8 cellular contexts compared by ENCODE assay signal in the genomic region with DNA sequence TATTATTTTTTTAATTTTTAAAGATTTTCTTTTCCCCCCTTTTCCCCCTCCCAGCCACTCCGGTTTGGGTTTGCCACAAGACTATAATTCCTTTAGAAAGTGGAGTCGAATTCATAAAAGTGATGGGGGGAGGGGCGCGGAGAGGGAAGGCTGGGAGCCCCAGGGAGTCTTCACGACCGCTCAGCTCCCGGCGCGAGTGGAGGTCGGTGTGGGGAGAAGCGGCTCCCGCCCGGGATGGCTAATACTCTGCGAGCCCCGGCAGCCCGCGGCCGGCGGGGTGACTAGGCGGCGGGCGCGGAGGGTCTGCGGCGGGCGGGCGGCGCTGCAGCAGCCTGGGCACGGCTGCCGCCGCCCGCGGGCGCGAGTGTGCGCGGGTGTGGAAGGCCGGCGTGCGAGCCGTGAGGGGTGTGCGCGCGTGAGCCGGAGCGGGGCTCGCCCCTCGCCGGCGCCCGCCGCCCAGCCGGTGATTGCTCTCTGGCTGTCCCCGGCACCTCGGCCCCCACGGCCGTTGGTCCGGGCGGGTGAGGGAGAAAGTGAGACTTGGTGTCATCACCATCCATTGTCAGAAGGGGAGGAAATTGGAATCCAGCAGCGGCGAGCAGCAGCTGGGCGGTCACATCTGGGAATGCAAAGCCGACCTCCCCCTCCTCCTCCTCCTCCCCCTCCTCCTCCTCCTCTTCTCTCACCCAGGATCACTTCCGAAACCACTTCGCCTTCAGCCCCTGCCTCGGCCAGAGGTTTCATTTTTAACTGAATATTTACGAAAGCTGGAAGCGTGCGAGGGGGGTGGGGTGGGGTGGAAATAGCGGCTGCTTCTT. TPM values are rescaled to one million over a fixed set of nuclear protein-coding genes. Genes with fewer than 3 reads are reported as not detected.
DNase-seq lines count a peak whose midpoint lies in the region; ATAC-seq, FAIRE-seq and TF ChIP-seq lines count a peak whose summit lies in the region.

TSS of gene PARP8 (plus strand) at position 377 of the 818 bp plus-strand sequence. CDS start 459 bp downstream, outside the sequence.

- H3K4me3 ChIP-seq in Peyer's patch, result peak within 1 kb of the TSS; percentile 84 to 99 (median 90)
- H3K4me3 ChIP-seq in neuron (ENCODE audit: low read length), result peak within 1 kb of the TSS; percentile 94
- H3K4me3 ChIP-seq in thyroid gland (replicated peaks in 1 of 3), result peak within 1 kb of the TSS; percentile 65 to 92 (median 77)

- TF ChIP-seq POLR2A in Peyer's patch (IDR thresholded peaks at IDR 0.05) (no peak), thyroid gland (IDR thresholded peaks at IDR 0.05) (peak in 1 of 2 donors; percentile 51)

- peak; percentile 38 for ATAC-seq in HG03103 (IDR thresholded peaks at IDR 0.05; ENCODE audit: low read depth, unreplicated experiment)

- DNase-seq in NCI-H524 (lab: John Stamatoyannopoulos, UW) (peak; percentile 14 to 70), NCI-H524 treated with DMSO at 0.1 percent for 48 hours (lab: John Stamatoyannopoulos, UW) (no peak), Peyer's patch (peak; percentile 72 to 80 (median 75)), frontal cortex (ENCODE audit: low spot score in 2 of 2) (peak; percentile 38 to 54), thyroid gland (peak; percentile 71 to 72)
- peak; percentile 80 for DNase-seq in activated effector memory CD4-positive, alpha-beta T cell treated with anti-CD3 and anti-CD28 coated beads, Interleukin-2, amount 50 U/mL, for 16 hours

- 0 to 1% methylated on average over 25 to 36 of the region's 70 CpGs for WGBS in thyroid gland, 2 donors

- FAIRE-seq in frontal cortex (lab: Jason Lieb, UNC), result no peak

- H3K36me3 ChIP-seq in Peyer's patch, result no peaks in the 10 kb centered on the region
- H3K36me3 ChIP-seq in neuron (ENCODE audit: insufficient read depth, low read length), result no peaks in the 10 kb centered on the region
- H3K36me3 ChIP-seq in thyroid gland, result no peaks in the 10 kb centered on the region

- H3K9me3 ChIP-seq in Peyer's patch, result no peaks in the 10 kb centered on the region
- H3K9me3 ChIP-seq in neuron (ENCODE audit: low read length), result no peaks in the 10 kb centered on the region
- H3K9me3 ChIP-seq in thyroid gland, result no peaks in the 10 kb centered on the region

- peaks cover 0 to 9% (median 2%) of the 10 kb centered on the region in 4 donors for H3K4me1 ChIP-seq in Peyer's patch
- peaks cover 6% of the 10 kb centered on the region for H3K4me1 ChIP-seq in neuron (ENCODE audit: insufficient read depth, low read length)
- H3K4me1 ChIP-seq in thyroid gland, result peaks cover 9 to 22% of the 10 kb centered on the region in 2 donors

- peak within 1 kb of the TSS; percentile 94 to 99 (median 96) for H3K27ac ChIP-seq in Peyer's patch
- H3K27ac ChIP-seq in thyroid gland, result peak within 1 kb of the TSS; percentile 93 to 98 (median 93)

- H2AFZ ChIP-seq in neuron (ENCODE audit: low read depth, low read length), result peak within 1 kb of the TSS; percentile 81

- intact Hi-C loops in thyroid gland (cut with DNase I), result no loop called here

- no peaks in the 10 kb centered on the region for H3K27me3 ChIP-seq in Peyer's patch
- H3K27me3 ChIP-seq in neuron (ENCODE audit: insufficient read depth, low read length), result peaks cover 3% of the 10 kb centered on the region
- H3K27me3 ChIP-seq in thyroid gland, result no peaks in the 10 kb centered on the region

- TF ChIP-seq CTCF in Peyer's patch (IDR thresholded peaks at IDR 0.05), result no peak
- no peak for TF ChIP-seq CTCF in thyroid gland (IDR thresholded peaks at IDR 0.05)

RNA-seq across cellular contexts. Expression of gene PARP8, which starts in this region (rescaled TPM):
- total RNA-seq in Peyer's patch (10 to 100 TPM; 12.0 to 34.7 (median 25.3) TPM), frontal cortex (48.5 TPM), thyroid gland (100 to 1,000 TPM in 3 of 4 donors, 10 to 100 TPM in 1; 71.2 to 151 (median 107) TPM)
